In genomic region chr13:80877209-80877943, GRCh38 we compare ENCODE assay signal across 30 cellular contexts.
"Had no signal": no experiment of that assay in that cellular context is flagged by ENCODE, and none has a peak within 500 bp of the region (broad histone marks: within the 10 kb centered on the region; RNA-seq: fewer than 3 reads in every experiment).

No MANE protein-coding gene starts in this region.

- H3K27ac Mint-ChIP-seq: activated CD4-positive, alpha-beta T cell treated with anti-CD3 and anti-CD28 coated beads, Interleukin-2, amount 10 ng/mL, durations not matched to agents 7 days and 5 days; activated CD8-positive, alpha-beta T cell treated with anti-CD3 and anti-CD28 coated beads, Interleukin-2, amount 10 ng/mL, durations not matched to agents 7 days and 5 days; activated naive CD4-positive, alpha-beta T cell treated with anti-CD3 and anti-CD28 coated beads, Interleukin-2, amount 10 ng/mL, durations not matched to agents 7 days and 5 days; activated naive CD8-positive, alpha-beta T cell; activated naive CD8-positive, alpha-beta T cell treated with anti-CD3 and anti-CD28 coated beads, Interleukin-2, amount 50 U/mL, for 24 hours; activated T-helper 1 cell treated with anti-CD3 and anti-CD28 coated beads, Interleukin-12 subunit alpha, Interleukin-12 subunit beta, Interleukin-2, Interleukin-4 antibody, amounts not matched to agents 30 ng/mL and 10 ng/mL and 1 ng/mL, durations not matched to agents 14 hours and 24 hours and 36 hours; brain had no signal

- H3K4me1 Mint-ChIP-seq: activated CD4-positive, alpha-beta T cell treated with anti-CD3 and anti-CD28 coated beads, Interleukin-2, amount 10 ng/mL, durations not matched to agents 7 days and 5 days; activated naive CD4-positive, alpha-beta T cell treated with anti-CD3 and anti-CD28 coated beads, Interleukin-2, amount 10 ng/mL, durations not matched to agents 7 days and 5 days; brain had no signal

- H3K27me3 ChIP-seq: Peyer's patch, SJSA1 had no signal

- H3K4me3 ChIP-seq: Peyer's patch, SJSA1 had no signal

- ATAC-seq: activated CD8-positive, alpha-beta T cell treated with anti-CD3 and anti-CD28 coated beads, Interleukin-2, amount 10 ng/mL, durations not matched to agents 7 days and 5 days; activated naive CD8-positive, alpha-beta T cell treated with anti-CD3 and anti-CD28 coated beads, Interleukin-2, amount 50 U/mL, for 24 hours; activated T-cell treated with anti-CD3 and anti-CD28 coated beads, Interleukin-2, amount 50 U/mL, for 4 hours; PC-3 had no signal

- H3K27ac ChIP-seq: KMS-11, Peyer's patch, SJSA1 had no signal

- H3K36me3 ChIP-seq: Peyer's patch, SJSA1 had no signal

- H3K4me3 Mint-ChIP-seq: activated CD4-positive, alpha-beta T cell treated with anti-CD3 and anti-CD28 coated beads, Interleukin-2, amount 10 ng/mL, durations not matched to agents 7 days and 5 days; activated CD8-positive, alpha-beta T cell treated with anti-CD3 and anti-CD28 coated beads, Interleukin-2, amount 10 ng/mL, durations not matched to agents 7 days and 5 days; activated naive CD4-positive, alpha-beta T cell treated with anti-CD3 and anti-CD28 coated beads, Interleukin-2, amount 10 ng/mL, durations not matched to agents 7 days and 5 days; activated naive CD8-positive, alpha-beta T cell; activated naive CD8-positive, alpha-beta T cell treated with anti-CD3 and anti-CD28 coated beads, Interleukin-2, amount 50 U/mL, for 24 hours; activated T-cell treated with anti-CD3 and anti-CD28 coated beads, Interleukin-2, amount 50 U/mL, for 4 hours; activated T-helper 1 cell treated with anti-CD3 and anti-CD28 coated beads, Interleukin-12 subunit alpha, Interleukin-12 subunit beta, Interleukin-2, Interleukin-4 antibody, amounts not matched to agents 30 ng/mL and 10 ng/mL and 1 ng/mL, durations not matched to agents 14 hours and 24 hours and 36 hours; brain had no signal

- H3K36me3 Mint-ChIP-seq: activated naive CD4-positive, alpha-beta T cell treated with anti-CD3 and anti-CD28 coated beads, Interleukin-2, amount 10 ng/mL, durations not matched to agents 7 days and 5 days; activated naive CD8-positive, alpha-beta T cell; brain had no signal

- H3K9me3 Mint-ChIP-seq: activated CD4-positive, alpha-beta T cell treated with anti-CD3 and anti-CD28 coated beads, Interleukin-2, amount 10 ng/mL, durations not matched to agents 7 days and 5 days; activated naive CD4-positive, alpha-beta T cell treated with anti-CD3 and anti-CD28 coated beads, Interleukin-2, amount 10 ng/mL, durations not matched to agents 7 days and 5 days; activated naive CD8-positive, alpha-beta T cell treated with anti-CD3 and anti-CD28 coated beads, Interleukin-2, amount 50 U/mL, for 24 hours; activated T-helper 1 cell treated with anti-CD3 and anti-CD28 coated beads, Interleukin-12 subunit alpha, Interleukin-12 subunit beta, Interleukin-2, Interleukin-4 antibody, amounts not matched to agents 30 ng/mL and 10 ng/mL and 1 ng/mL, durations not matched to agents 14 hours and 24 hours and 36 hours; brain had no signal

- H3K4me2 ChIP-seq: KMS-11 had no signal

- DNase-seq: activated CD4-positive, alpha-beta T cell treated with anti-CD3 and anti-CD28 coated beads, Interleukin-2, amount 10 ng/mL, durations not matched to agents 7 days and 5 days; activated CD4-positive, alpha-beta T cell treated with anti-CD3 and anti-CD28 coated beads, Interleukin-2, amount 50 U/mL, for 48 hours; activated CD8-positive, alpha-beta T cell treated with anti-CD3 and anti-CD28 coated beads, Interleukin-2, amount 10 ng/mL, durations not matched to agents 7 days and 5 days; activated gamma-delta T cell treated with Interleukin-2 at 50 U/mL for 16 hours; activated naive CD4-positive, alpha-beta T cell treated with anti-CD3 and anti-CD28 coated beads, Interleukin-2, amount 10 ng/mL, durations not matched to agents 7 days and 5 days; activated naive CD8-positive, alpha-beta T cell treated with anti-CD3 and anti-CD28 coated beads, Interleukin-2, amount 50 U/mL, for 24 hours; activated T-cell treated with anti-CD3 and anti-CD28 coated beads, Interleukin-2, amount 50 U/mL, for 4 hours; anterior cingulate cortex; NCI-H1092 treated with DMSO at 0.1 percent for 48 hours; NCI-H1417; NCI-H146; NCI-H187; NCI-H2081; NCI-H2171 treated with DMSO at 0.1 percent for 48 hours; NCI-H226; NCI-H524 treated with DMSO at 0.1 percent for 48 hours; PC-3; Peyer's patch; RPMI8226; SHP77 treated with DMSO at 0.1 percent for 48 hours; SW 1271; T-helper 1 cell; T-helper 2 cell; T-helper 9 cell had no signal

- H3K27me3 Mint-ChIP-seq: activated CD4-positive, alpha-beta T cell treated with anti-CD3 and anti-CD28 coated beads, Interleukin-2, amount 10 ng/mL, durations not matched to agents 7 days and 5 days; activated naive CD4-positive, alpha-beta T cell treated with anti-CD3 and anti-CD28 coated beads, Interleukin-2, amount 10 ng/mL, durations not matched to agents 7 days and 5 days; activated naive CD8-positive, alpha-beta T cell; activated naive CD8-positive, alpha-beta T cell treated with anti-CD3 and anti-CD28 coated beads, Interleukin-2, amount 50 U/mL, for 24 hours; brain had no signal

- H3K4me1 ChIP-seq: Peyer's patch had no signal

- FAIRE-seq: bronchial epithelial cell had no signal
